24 cellular contexts compared by ENCODE assay signal in the genomic region with DNA sequence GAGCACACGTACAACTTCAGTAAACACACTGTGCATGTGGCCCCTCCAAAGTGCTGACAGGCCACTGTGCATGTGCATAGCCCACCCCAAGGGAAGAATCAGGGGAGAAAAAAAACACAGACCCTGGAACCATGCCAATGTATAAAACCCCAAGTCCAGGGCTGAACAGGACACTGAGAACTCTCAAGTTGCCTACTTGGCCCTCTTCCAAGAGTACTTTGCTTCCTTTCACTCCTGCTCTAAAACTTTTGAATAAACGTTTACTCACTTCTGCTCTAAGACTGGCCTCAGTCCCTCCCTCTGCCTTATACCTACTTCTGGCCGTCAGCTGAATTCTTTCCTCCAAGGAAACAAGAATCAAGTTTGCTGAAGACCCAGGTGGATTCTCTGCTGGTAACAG.
DNase-seq lines count a peak whose midpoint lies in the region; TF ChIP-seq lines count a peak whose summit lies in the region.
"Had no signal": no experiment of that assay in that cellular context is flagged by ENCODE, and none has a peak within 500 bp of the region (broad histone marks: within the 10 kb centered on the region; RNA-seq: fewer than 3 reads in every experiment).

No MANE protein-coding gene starts in this region.

- no peak overlapping the region for H3K4me3 ChIP-seq in HEK293 (ENCODE audit: low read depth, low read length)
- H3K4me3 ChIP-seq in effector memory CD4-positive, alpha-beta T cell (ENCODE audit: insufficient read depth, low read depth, low read length, poor library complexity, severe bottlenecking): no peak overlapping the region
- H3K4me3 ChIP-seq: BLaER1, GM12878, HAP-1, MG63 had no signal

- peak; percentile 31 for DNase-seq in NCI-H1105 treated with DMSO at 0.1 percent for 48 hours (lab: John Stamatoyannopoulos, UW)
- no peak for DNase-seq in NCI-H1105 (lab: John Stamatoyannopoulos, UW)
- peak; percentile 13 for DNase-seq in LoVo (ENCODE audit: low spot score)
- peak; percentile 65 for DNase-seq in dermis blood vessel endothelial cell
- no peak for DNase-seq in activated CD8-positive, alpha-beta memory T cell treated with anti-CD3 and anti-CD28 coated beads, Interleukin-2, amount 50 U/mL, for 4 hours
- DNase-seq in effector memory CD4-positive, alpha-beta T cell: no peak
- DNase-seq: CD4-positive, CD25-positive, alpha-beta regulatory T cell; DMS53; EL; GDM1; GOT3; Karpas-422; MG63; NCI-H1417; NCI-H1694; NCI-H2029 treated with DMSO at 0.1 percent for 48 hours; NCI-H2171 treated with DMSO at 0.1 percent for 48 hours; NCI-H526; SK-N-SH; SW 1271 had no signal

- H3K36me3 ChIP-seq in HEK293 (ENCODE audit: control insufficient read depth in 2 of 2, insufficient read depth in 1 of 2, low read length in 2 of 2): no peaks in the 10 kb centered on the region
- no peaks in the 10 kb centered on the region for H3K36me3 ChIP-seq in effector memory CD4-positive, alpha-beta T cell (ENCODE audit: control insufficient read depth, insufficient read depth, low read length)
- H3K36me3 ChIP-seq: BLaER1, HAP-1, MG63 had no signal

- POLR2A ChIA-PET in HEK293 (lab: Yijun Ruan, JAX): no interaction called here

- H3K27ac ChIP-seq in HEK293 (ENCODE audit: extremely low read depth, low read depth, low read length): no peak overlapping the region
- H3K27ac ChIP-seq in effector memory CD4-positive, alpha-beta T cell (ENCODE audit: insufficient read depth, low read length, poor library complexity, severe bottlenecking): no peak overlapping the region
- H3K27ac ChIP-seq: BLaER1 had no signal

- TF ChIP-seq CTCF in HEK293 (tag by site-specific recombination; IDR thresholded peaks at IDR 0.05): no peak

- no peaks in the 10 kb centered on the region for H3K27me3 ChIP-seq in effector memory CD4-positive, alpha-beta T cell (replicated peaks; ENCODE audit: control insufficient read depth, insufficient read depth, low read length, poor library complexity, severe bottlenecking)
- H3K27me3 ChIP-seq: BLaER1, MG63 had no signal

- H3K4me1 ChIP-seq in HEK293 (ENCODE audit: control insufficient read depth, insufficient read depth, low read length): no peaks in the 10 kb centered on the region
- no peaks in the 10 kb centered on the region for H3K4me1 ChIP-seq in effector memory CD4-positive, alpha-beta T cell (ENCODE audit: control insufficient read depth, insufficient read depth, low read length, poor library complexity, severe bottlenecking)
- H3K4me1 ChIP-seq: BLaER1, HAP-1 had no signal

- CTCF ChIA-PET in HEK293 (lab: Yijun Ruan, JAX): interaction anchor here (1.0 kb wide), 1 partner anchor 38 kb away, joined by 3 read pairs; no protein-coding TSS in a partner anchor

- H3K9me3 ChIP-seq in HEK293 (ENCODE audit: control insufficient read depth, insufficient read depth, low read depth, low read length): no peaks in the 10 kb centered on the region
- no peaks in the 10 kb centered on the region for H3K9me3 ChIP-seq in effector memory CD4-positive, alpha-beta T cell (ENCODE audit: control insufficient read depth, low read length)
- H3K9me3 ChIP-seq: HAP-1, SK-N-SH had no signal

TF ChIP-seq in HEK293, 187 proteins besides CTCF, POLR2A, EP300 and RAD21:
- TF ChIP-seq SETDB1 (IDR thresholded peaks at IDR 0.05; ENCODE audit: insufficient read length, low read length) (peak; percentile 75), ZNF549 (tag by site-specific recombination; IDR thresholded peaks at IDR 0.05) (0 out of 2 replicates have a peak, but pooled peaks have one; percentile 4), ZNF510 (tag by site-specific recombination; IDR thresholded peaks at IDR 0.05; ENCODE audit: insufficient replicate concordance) (peak; percentile 53), ZNF571 (tag by site-specific recombination; IDR thresholded peaks at IDR 0.05) (no peak)

Comparison
In these comparisons a context has a peak if more than half of its experiments do, and no peak if none do; other contexts are left out.
1. DNase-seq: peak in NCI-H1105 treated with DMSO at 0.1 percent for 48 hours (single experiment), LoVo (single experiment) and dermis blood vessel endothelial cell (single experiment); none in NCI-H1105 (single experiment), activated CD8-positive, alpha-beta memory T cell treated with anti-CD3 and anti-CD28 coated beads, Interleukin-2, amount 50 U/mL, for 4 hours (single experiment) and effector memory CD4-positive, alpha-beta T cell (0 of 3).